8 cellular contexts compared by ENCODE assay signal in the genomic region with DNA sequence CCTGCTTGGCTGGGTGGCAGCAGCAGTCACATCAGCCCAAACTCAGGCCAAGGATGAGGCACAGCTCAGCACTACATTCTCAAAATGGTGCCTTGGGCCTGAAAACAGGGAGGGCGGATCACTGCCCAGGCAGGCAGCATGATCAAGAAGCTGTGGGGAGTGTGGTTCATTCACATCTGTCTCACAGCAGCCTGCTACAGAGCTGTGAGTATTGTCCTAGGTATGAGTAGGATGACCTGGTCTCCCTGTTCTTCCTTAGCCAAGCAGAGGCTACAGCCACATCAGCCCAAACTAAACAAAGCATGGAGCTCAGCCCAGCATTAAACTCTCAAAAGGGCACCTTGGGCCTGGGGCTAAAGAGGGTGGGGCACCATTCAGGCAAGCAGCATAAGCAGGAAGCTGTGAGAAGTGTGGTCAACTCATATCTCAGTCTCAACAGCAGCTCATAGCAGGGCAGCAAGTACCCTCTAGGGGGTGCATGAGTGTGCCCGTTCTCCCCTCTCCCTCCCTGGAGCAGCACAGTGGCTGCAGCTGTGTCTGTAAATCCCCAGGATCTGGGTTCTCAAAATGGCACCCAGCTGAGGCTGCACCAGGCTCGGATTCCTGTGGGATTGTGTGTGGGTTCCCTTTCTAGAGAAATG.
DNase-seq lines count a peak whose midpoint lies in the region; ATAC-seq and TF ChIP-seq lines count a peak whose summit lies in the region.

No MANE protein-coding gene starts in this region.

- H4K20me1 ChIP-seq in hepatocyte (ENCODE audit: insufficient read depth, poor library complexity, severe bottlenecking), result no peaks in the 10 kb centered on the region

- H3K27ac ChIP-seq in hepatocyte (no peak overlapping the region), psoas muscle (no peak overlapping the region)

- peak; percentile 1 for DNase-seq in NCI-H748 (lab: John Stamatoyannopoulos, UW; ENCODE audit: unreplicated experiment)
- no peak for DNase-seq in NCI-H748 treated with DMSO at 0.1 percent for 48 hours (lab: John Stamatoyannopoulos, UW)
- peak; percentile 27 for DNase-seq in NCI-H226
- DNase-seq in activated T-cell treated with anti-CD3 and anti-CD28 coated beads for 48 hours (ENCODE audit: low read depth), result peak; percentile 23
- DNase-seq in hepatocyte (ENCODE audit: low spot score), result peak; percentile 11
- peak; percentile 10 to 16 for DNase-seq in stimulated activated CD8-positive, alpha-beta memory T cell treated with anti-CD3 and anti-CD28 coated beads, Interleukin-2, amount 100 ng/mL, for 1 hour (ENCODE audit: low read depth in 2 of 2)
- DNase-seq in psoas muscle, result no peak

- no peaks in the 10 kb centered on the region for H3K9me2 ChIP-seq in hepatocyte (replicated peaks; ENCODE audit: insufficient read depth)

- H3K4me1 ChIP-seq in hepatocyte (ENCODE audit: insufficient read depth) (no peaks in the 10 kb centered on the region), psoas muscle (no peaks in the 10 kb centered on the region)

- H3K9me3 ChIP-seq in hepatocyte (ENCODE audit: low read depth), result no peaks in the 10 kb centered on the region
- no peaks in the 10 kb centered on the region for H3K9me3 ChIP-seq in psoas muscle

- H2AFZ ChIP-seq in hepatocyte, result no peak overlapping the region

- no peak overlapping the region for H3K4me2 ChIP-seq in hepatocyte

- no peaks in the 10 kb centered on the region for H3K27me3 ChIP-seq in hepatocyte
- peaks cover 0 to 4% (median 0%) of the 10 kb centered on the region in 3 donors for H3K27me3 ChIP-seq in psoas muscle (ENCODE audit: insufficient read depth in 3 of 3, low read length in 2 of 3)

- no peak for TF ChIP-seq CTCF in hepatocyte (IDR thresholded peaks at IDR 0.05; ENCODE audit: poor library complexity)
- TF ChIP-seq CTCF in psoas muscle (IDR thresholded peaks at IDR 0.05), result no peak

- no peak overlapping the region for H3K4me3 ChIP-seq in hepatocyte
- no peak overlapping the region for H3K4me3 ChIP-seq in psoas muscle

- ATAC-seq in HG02610 (IDR thresholded peaks at IDR 0.05; ENCODE audit: unreplicated experiment), result peak; percentile 92
- ATAC-seq in psoas muscle, result no peak

- intact Hi-C loops in psoas muscle (cut with DNase I), result no loop called here

- WGBS in hepatocyte (ENCODE audit: low lambda C conversion rate, missing lambda C conversion rate), result 44% methylated on average over 3 of the region's 3 CpGs
- WGBS in psoas muscle, 3 donors, result 42 to 49% (median 42%) methylated on average over 3 of the region's 3 CpGs

- no peaks in the 10 kb centered on the region for H3K79me2 ChIP-seq in hepatocyte

- H3K36me3 ChIP-seq in hepatocyte (replicated peaks; ENCODE audit: insufficient read depth, low read depth), result no peaks in the 10 kb centered on the region
- H3K36me3 ChIP-seq in psoas muscle (ENCODE audit: insufficient read depth in 1 of 2, low read depth in 1 of 2), result no peaks in the 10 kb centered on the region

Comparison
In these comparisons a context has a peak if more than half of its experiments do, and no peak if none do; other contexts are left out.
1. DNase-seq: peak in NCI-H748 (single experiment), NCI-H226 (single experiment), activated T-cell treated with anti-CD3 and anti-CD28 coated beads for 48 hours (single experiment), hepatocyte (single experiment) and stimulated activated CD8-positive, alpha-beta memory T cell treated with anti-CD3 and anti-CD28 coated beads, Interleukin-2, amount 100 ng/mL, for 1 hour (2 of 2); none in NCI-H748 treated with DMSO at 0.1 percent for 48 hours (single experiment) and psoas muscle (0 of 2).